11 cellular contexts compared by ENCODE assay signal in genomic region chr22:46528121-46528610, GRCh38. TPM values are rescaled to one million over a fixed set of nuclear protein-coding genes. Genes with fewer than 3 reads are reported as not detected.
A peak's percentile ranks its signal among the peaks of the same experiment; 100 is the strongest.
DNase-seq lines count a peak whose midpoint lies in the region; ATAC-seq and TF ChIP-seq lines count a peak whose summit lies in the region.
"Had no signal": no experiment of that assay in that cellular context is flagged by ENCODE, and none has a peak within 500 bp of the region (broad histone marks: within the 10 kb centered on the region; RNA-seq: fewer than 3 reads in every experiment).

No MANE protein-coding gene starts in this region.

- no peak overlapping the region for H3K27ac ChIP-seq in A673 (ENCODE audit: low read depth, low read length, poor library complexity, severe bottlenecking)
- H3K27ac ChIP-seq: body of pancreas had no signal

- intact Hi-C loops in A673 (cut with micrococcal nuclease; ENCODE audit: unreplicated experiment): no loop called here

- no peak for ATAC-seq in HG03097 (IDR thresholded peaks at IDR 0.05; ENCODE audit: low FRiP score, unreplicated experiment)
- no peak for ATAC-seq in GM21528 (IDR thresholded peaks at IDR 0.05; ENCODE audit: low FRiP score, unreplicated experiment)
- ATAC-seq in HG03520 (IDR thresholded peaks at IDR 0.05; ENCODE audit: unreplicated experiment): no peak
- ATAC-seq: body of pancreas had no signal

- TF ChIP-seq CTCF in A673 (conservative IDR thresholded peaks at IDR 0.05; ENCODE audit: low read depth, low read length): no peak

- POLR2A ChIA-PET in A673 (lab: Charles Lee; ENCODE audit: low non-redundant PET): no interaction called here

- no peaks in the 10 kb centered on the region for H3K27me3 ChIP-seq in A673 (replicated peaks; ENCODE audit: insufficient read depth, low read depth, low read length, poor library complexity)
- H3K27me3 ChIP-seq: body of pancreas had no signal

- no TSS peak for BruUV-seq in A673 (replicated peaks; lab: Mats Ljungman, UMichigan)

- H3K4me1 ChIP-seq in A673 (ENCODE audit: insufficient read depth, low read length, poor library complexity, severe bottlenecking): peaks cover 5% of the 10 kb centered on the region

- H3K36me3 ChIP-seq in A673 (ENCODE audit: insufficient read depth, low read length, poor library complexity, severe bottlenecking): no peaks in the 10 kb centered on the region

- CTCF ChIA-PET in A673 (lab: Charles Lee): no interaction called here

- no peak overlapping the region for H3K4me3 ChIP-seq in A673 (ENCODE audit: low read depth, low read length, poor library complexity, severe bottlenecking)
- H3K4me3 ChIP-seq: body of pancreas had no signal

- DNase-seq in A673 (ENCODE audit: low spot score) (peak; percentile 76), HPDE6-E6E7 (ENCODE audit: extremely low spot score) (peak; percentile 82), SKM-1 (lab: John Stamatoyannopoulos, UW; ENCODE audit: unreplicated experiment) (peak; percentile 88), iris pigment epithelial cell (ENCODE audit: low read depth) (peak; percentile 93)
- no peak for DNase-seq in stimulated activated naive CD4-positive, alpha-beta T cell treated with Interleukin-2 at 50 U/mL for 16 hours (lab: John Stamatoyannopoulos, UW)
- DNase-seq: DND-41, left cardiac atrium had no signal

- no peaks in the 10 kb centered on the region for H3K9me3 ChIP-seq in A673 (ENCODE audit: low read depth, low read length, poor library complexity, severe bottlenecking)
- H3K9me3 ChIP-seq: body of pancreas had no signal

RNA-seq across cellular contexts. Expression of gene CELSR1, which starts 9.3 kb away (rescaled TPM):
- 2.3 and 3.5 TPM in 2 replicates for total RNA-seq in A673 (2021)
